Comparison of ENCODE assay signal across 9 cellular contexts in genomic region chr19:40089462-40089861, GRCh38. TPM values are rescaled to one million over a fixed set of nuclear protein-coding genes. Genes with fewer than 3 reads are reported as not detected.
A peak's percentile ranks its signal among the peaks of the same experiment; 100 is the strongest.
DNase-seq lines count a peak whose midpoint lies in the region; ATAC-seq, FAIRE-seq and TF ChIP-seq lines count a peak whose summit lies in the region.
"Had no signal": no experiment of that assay in that cellular context is flagged by ENCODE, and none has a peak within 500 bp of the region (broad histone marks: within the 10 kb centered on the region; RNA-seq: fewer than 3 reads in every experiment).

No MANE protein-coding gene starts in this region.

- CTCF ChIA-PET in GM12878 (lab: Yijun Ruan, JAX): interaction anchor here (1.9 kb wide), 1 partner anchor 9 kb away, joined by 8 read pairs; no protein-coding TSS in a partner anchor

- no peaks in the 10 kb centered on the region; a peak in 1 of 4 replicates for H3K36me3 ChIP-seq in GM12878 (ENCODE audit: control insufficient read depth in 2 of 2, insufficient read depth in 2 of 2, low read length in 1 of 2)
- H3K36me3 ChIP-seq in upper lobe of right lung: peaks cover 2% of the 10 kb centered on the region

- H3K4me3 ChIP-seq in GM12878: peak overlapping the region; percentile 95
- peak overlapping the region; percentile 79 for H3K4me3 ChIP-seq in upper lobe of right lung

- no peak for DNase-seq in activated T-cell treated with anti-CD3 and anti-CD28 coated beads, Interleukin-2, amount 50 U/mL, for 4 hours
- no peak for DNase-seq in activated T-cell treated with anti-CD3 and anti-CD28 coated beads, Interleukin-2, amount 50 U/mL, for 48 hours
- DNase-seq in GM12878 (ENCODE audit: low read depth, low spot score) (no peak), kidney tubule cell (ENCODE audit: low spot score) (peak; percentile 22), upper lobe of right lung (no peak)

- no peak for ATAC-seq in activated T-cell treated with anti-CD3 and anti-CD28 coated beads, Interleukin-2, amount 50 U/mL, for 4 hours
- ATAC-seq in GM12878: no peak
- ATAC-seq in upper lobe of right lung: no peak
- no peak for ATAC-seq in GM19351 (IDR thresholded peaks at IDR 0.05; ENCODE audit: unreplicated experiment)
- ATAC-seq in GM19035 (IDR thresholded peaks at IDR 0.05; ENCODE audit: unreplicated experiment): no peak
- no peak for ATAC-seq in GM18861 (IDR thresholded peaks at IDR 0.05; ENCODE audit: unreplicated experiment)

- H3K79me2 ChIP-seq in GM12878 (ENCODE audit: control insufficient read depth, insufficient read depth, low read length): peaks cover 28% of the 10 kb centered on the region

- H3K27me3 Mint-ChIP-seq in activated T-cell treated with anti-CD3 and anti-CD28 coated beads, Interleukin-2, amount 50 U/mL, for 4 hours (ENCODE audit: low read depth): peaks cover 3% of the 10 kb centered on the region

- H3K9me3 Mint-ChIP-seq in activated T-cell treated with anti-CD3 and anti-CD28 coated beads, Interleukin-2, amount 50 U/mL, for 4 hours: peaks cover 3% of the 10 kb centered on the region

- H3K4me2 ChIP-seq in GM12878 (ENCODE audit: control insufficient read depth, insufficient read depth): peak overlapping the region; percentile 94

- POLR2A ChIA-PET in GM12878 (lab: Charles Lee): interaction anchor here (0.6 to 0.8 kb wide), 2 partner anchors 86 to 1221 kb away, joined by 3 to 6 read pairs; no protein-coding TSS in a partner anchor

- peaks cover 19% of the 10 kb centered on the region for H3K36me3 Mint-ChIP-seq in activated T-cell treated with anti-CD3 and anti-CD28 coated beads, Interleukin-2, amount 50 U/mL, for 4 hours (ENCODE audit: insufficient read depth)

- TF ChIP-seq RAD21 in GM12878 (IDR thresholded peaks at IDR 0.05; ENCODE audit: insufficient read depth, low read depth, low read length): no peak

- WGBS in GM12878 (ENCODE audit: insufficient coverage, insufficient replicate concordance, low lambda C conversion rate, missing lambda C conversion rate): 95% methylated on average over 4 of the region's 4 CpGs

- H3K9ac ChIP-seq in GM12878 (ENCODE audit: control insufficient read depth, insufficient read depth, low read length): no peak overlapping the region

- FAIRE-seq in GM12878 (lab: Jason Lieb, UNC): no peak
- FAIRE-seq: G401.6 had no signal

- no peaks in the 10 kb centered on the region for H3K9me3 ChIP-seq in GM12878 (replicated peaks; ENCODE audit: control insufficient read depth, insufficient read depth, low read length)
- no peaks in the 10 kb centered on the region for H3K9me3 ChIP-seq in upper lobe of right lung

- TF ChIP-seq CTCF in GM12878 (IDR thresholded peaks at IDR 0.05 in 2 of 3, conservative IDR thresholded peaks at IDR 0.05 in 1 of 3; ENCODE audit: control insufficient read depth in 2 of 3, extremely low read depth in 1 of 3, insufficient read depth in 1 of 3, low read depth in 3 of 3, low read length in 3 of 3) (no peak), upper lobe of right lung (IDR thresholded peaks at IDR 0.05) (no peak)

- TF ChIP-seq POLR2A in GM12878 (IDR thresholded peaks at IDR 0.05; ENCODE audit: low read depth, low read length): no peak

- RAD21 ChIA-PET in GM12878 (lab: Charles Lee; ENCODE audit: unreplicated experiment): interaction anchor here (0.6 to 2.4 kb wide), 4 partner anchors 101 to 534 kb away, joined by 3 to 13 read pairs (median 4); partner anchors contain the start of gene PSMC4

- H3K27me3 ChIP-seq in GM12878 (replicated peaks in 1 of 2; ENCODE audit: control insufficient read depth in 2 of 2, insufficient read depth in 2 of 2, low read length in 1 of 2) (no peaks in the 10 kb centered on the region), upper lobe of right lung (no peaks in the 10 kb centered on the region)

- H4K20me1 ChIP-seq in GM12878 (ENCODE audit: control insufficient read depth, insufficient read depth): no peaks in the 10 kb centered on the region

- H3K4me1 ChIP-seq in GM12878 (ENCODE audit: control insufficient read depth, insufficient read depth, low read length): no peaks in the 10 kb centered on the region; the same call in 1 of the 2 replicates
- H3K4me1 ChIP-seq in upper lobe of right lung: peaks cover 19% of the 10 kb centered on the region

- H3K27ac ChIP-seq in GM12878 (ENCODE audit: control insufficient read depth, insufficient read depth) (peak overlapping the region; percentile 77; the same call in 1 of the 2 replicates), upper lobe of right lung (peak overlapping the region; percentile 92)

- SMC1A ChIA-PET in GM12878 (lab: Charles Lee; ENCODE audit: uncharacterized antibody, unreplicated experiment): interaction anchor here (1.1 to 2.6 kb wide), 4 partner anchors 33 to 148 kb away, joined by 3 to 7 read pairs (median 4); partner anchors contain the start of genes PSMC4 and ZNF780B

- no TSS peak for BruUV-seq in GM12878 (replicated peaks; lab: Mats Ljungman, UMichigan)

- H3K4me3 Mint-ChIP-seq in activated T-cell treated with anti-CD3 and anti-CD28 coated beads, Interleukin-2, amount 50 U/mL, for 4 hours: peak overlapping the region; percentile 100

- no peak overlapping the region; the same call in 1 of the 2 replicates for H2AFZ ChIP-seq in GM12878 (ENCODE audit: control insufficient read depth, low read depth, low read length)

- intact Hi-C loops in GM12878 (cut with micrococcal nuclease; ENCODE audit: unreplicated experiment): no loop called here
- intact Hi-C loops in upper lobe of right lung (cut with DNase I): no loop called here

- in situ Hi-C loops in GM12878 (cut with MboI): no loop called here

- TF ChIP-seq EP300 in GM12878 (IDR thresholded peaks at IDR 0.05; ENCODE audit: borderline replicate concordance in 1 of 2, control insufficient read depth in 1 of 2, low read depth in 2 of 2, low read length in 2 of 2): no peak

- peaks cover 40% of the 10 kb centered on the region for H3K4me1 Mint-ChIP-seq in activated T-cell treated with anti-CD3 and anti-CD28 coated beads, Interleukin-2, amount 50 U/mL, for 4 hours (ENCODE audit: low read depth)

TF ChIP-seq in GM12878, 131 proteins besides CTCF, POLR2A, EP300 and RAD21:
- TF ChIP-seq STAT1 (conservative IDR thresholded peaks at IDR 0.05) (no peak), NFYA (IDR thresholded peaks at IDR 0.05; ENCODE audit: borderline replicate concordance, low read depth, low read length) (no peak), RUNX3 (IDR thresholded peaks at IDR 0.05; ENCODE audit: low read length) (no peak), MAX (IDR thresholded peaks at IDR 0.05; ENCODE audit: low read depth, low read length) (no peak), TCF3 (IDR thresholded peaks at IDR 0.05; ENCODE audit: borderline replicate concordance, insufficient read depth, low read depth, low read length) (no peak), NRF1 (conservative IDR thresholded peaks at IDR 0.05; ENCODE audit: low read depth, low read length) (no peak), SREBF2 (IDR thresholded peaks at IDR 0.05; ENCODE audit: low read length) (no peak), SMAD5 (IDR thresholded peaks at IDR 0.05; ENCODE audit: low read depth) (no peak)

RNA-seq across cellular contexts. Expression of gene ZNF780A, which starts 1.3 kb away (rescaled TPM):
- 10 to 100 TPM; 14.3 to 15.4 (median 14.4) TPM for total RNA-seq in activated T-cell treated with anti-CD3 and anti-CD28 coated beads, Interleukin-2, amount 50 U/mL, for 4 hours
- total RNA-seq in GM12878 (2013; cell fraction: nucleolus; rRNA removed): 64.7 and 71.7 TPM in 2 replicates
- 13.8 and 19.8 TPM in 2 replicates for total RNA-seq in GM12878 (2014; rRNA removed)
- 19.5 and 22.8 TPM in 2 replicates for total RNA-seq in GM12878 (2014; rRNA removed; fragmentation: Illumina TruSeq; extraction: Trizol)
- 17.0 and 19.0 TPM in 2 replicates for total RNA-seq in GM12878 (2021)
- 42.2 TPM for polyA plus RNA-seq in GM12878 (2011; ENCODE audit: low read depth)
- polyA plus RNA-seq in GM12878 (2011; rRNA removed): 26.5 and 33.8 TPM in 2 replicates
- 9.5 and 13.6 TPM in 2 replicates for polyA plus RNA-seq in GM12878 (2011; cell fraction: cytosol; rRNA removed)
- polyA plus RNA-seq in GM12878 (2011; cell fraction: nucleus; rRNA removed): 22.7 and 23.4 TPM in 2 replicates
- 15.5 and 18.6 TPM in 2 replicates for polyA plus RNA-seq in GM12878 (2012)
- 18.2 and 22.7 TPM in 2 replicates for polyA plus RNA-seq in GM12878 (2014; fragmentation: Illumina TruSeq; extraction: Trizol)
- polyA plus RNA-seq in GM12878 (2014; fragmentation: Nextera tagmentation; extraction: Ambion mirVana): 10 to 100 TPM; 19.6 to 27.6 TPM
- polyA plus RNA-seq in GM12878 (2014; rRNA removed): 11.4 and 16.2 TPM in 2 replicates
- polyA plus RNA-seq in GM12878 (2016; fragmentation: Nextera tagmentation; extraction: Ambion mirVana): 10 to 100 TPM; 10.9 to 12.0 TPM
- 27.5 and 35.0 TPM in 2 replicates for polyA minus RNA-seq in GM12878 (2011; rRNA and poly(A)+ RNA removed)
- polyA minus RNA-seq in GM12878 (2011; cell fraction: cytosol; rRNA and poly(A)+ RNA removed): 5.2 and 8.2 TPM in 2 replicates
- polyA minus RNA-seq in GM12878 (2011; cell fraction: nucleus; rRNA and poly(A)+ RNA removed): 26.4 and 27.7 TPM in 2 replicates
- 14.6 TPM for total RNA-seq in upper lobe of right lung

RNA-seq across cellular contexts. Expression of gene ZNF780B, which starts 33.4 kb away (rescaled TPM):
- 10 to 100 TPM; 15.2 to 17.8 (median 17.0) TPM for total RNA-seq in activated T-cell treated with anti-CD3 and anti-CD28 coated beads, Interleukin-2, amount 50 U/mL, for 4 hours
- 186 and 191 TPM in 2 replicates for total RNA-seq in GM12878 (2013; cell fraction: nucleolus; rRNA removed)
- total RNA-seq in GM12878 (2014; rRNA removed) (8.4 and 13.7 TPM in 2 replicates), GM12878 (2014; rRNA removed; fragmentation: Illumina TruSeq; extraction: Trizol) (18.8 and 23.9 TPM in 2 replicates), GM12878 (2021) (19.0 and 20.2 TPM in 2 replicates), upper lobe of right lung (27.5 TPM)
- polyA plus RNA-seq in GM12878 (2011; ENCODE audit: low read depth): 1.8 TPM
- polyA plus RNA-seq in GM12878 (2011; rRNA removed) (24.0 and 26.3 TPM in 2 replicates), GM12878 (2014; fragmentation: Illumina TruSeq; extraction: Trizol) (20.5 and 35.1 TPM in 2 replicates), GM12878 (2014; fragmentation: Nextera tagmentation; extraction: Ambion mirVana) (10 to 100 TPM in 1 of 2 experiments, 1 to 10 TPM in 1; 9.3 to 10.7 TPM), GM12878 (2014; rRNA removed) (8.0 and 13.9 TPM in 2 replicates), GM12878 (2016; fragmentation: Nextera tagmentation; extraction: Ambion mirVana) (1 to 10 TPM; 7.3 to 9.0 TPM)
- 6.6 and 9.4 TPM in 2 replicates for polyA plus RNA-seq in GM12878 (2011; cell fraction: cytosol; rRNA removed)
- 26.3 and 36.1 TPM in 2 replicates for polyA plus RNA-seq in GM12878 (2011; cell fraction: nucleus; rRNA removed)
- polyA plus RNA-seq in GM12878 (2012): 10.9 and 17.6 TPM in 2 replicates
- 25.9 and 34.8 TPM in 2 replicates for polyA minus RNA-seq in GM12878 (2011; rRNA and poly(A)+ RNA removed)
- 4.0 and 9.8 TPM in 2 replicates for polyA minus RNA-seq in GM12878 (2011; cell fraction: cytosol; rRNA and poly(A)+ RNA removed)
- 23.7 and 33.4 TPM in 2 replicates for polyA minus RNA-seq in GM12878 (2011; cell fraction: nucleus; rRNA and poly(A)+ RNA removed)
